Comparison of ENCODE assay signal across 1 cellular context in the genomic region with DNA sequence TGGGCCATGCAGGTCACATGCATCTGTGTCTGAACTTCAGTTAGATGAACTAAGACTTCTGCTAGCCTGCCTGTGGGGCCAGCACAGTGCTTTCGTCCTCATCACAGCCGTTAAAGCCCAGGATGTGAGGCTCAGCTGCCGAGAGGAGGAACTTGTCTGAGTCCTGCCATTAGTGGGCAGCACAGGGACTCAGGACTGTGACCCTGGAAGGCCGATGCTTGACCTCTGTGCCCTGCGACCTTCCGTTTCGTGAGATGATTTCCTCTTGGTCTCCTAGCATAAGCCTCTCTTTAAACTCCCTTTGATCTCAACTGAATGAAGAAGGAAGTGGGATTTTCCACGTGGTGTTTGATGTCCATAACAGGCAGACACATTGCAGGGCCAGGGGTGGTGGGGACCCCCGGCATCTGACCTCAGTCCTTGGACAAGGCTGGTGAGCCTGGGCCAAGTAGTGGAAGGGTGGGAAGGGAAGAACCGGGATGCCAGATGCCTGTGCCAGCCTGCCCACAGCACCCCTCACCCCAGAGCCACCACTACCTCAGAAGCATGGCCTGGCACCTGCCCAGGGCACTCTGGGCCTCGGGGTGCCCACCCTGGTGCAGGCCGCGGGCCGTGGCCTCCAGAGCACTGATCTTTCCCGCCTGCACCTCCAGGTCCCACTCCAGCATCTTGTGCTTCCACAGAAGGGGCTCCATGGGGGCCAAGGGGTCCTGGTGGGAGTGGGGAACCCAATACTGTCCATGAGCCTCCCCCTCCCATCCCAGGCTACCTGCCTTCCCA.
TF ChIP-seq lines count a peak whose summit lies in the region.

No MANE protein-coding gene starts in this region.

TF ChIP-seq in GM23338, 12 proteins besides CTCF, POLR2A, EP300 and RAD21 (continued from another document):
- TF ChIP-seq, protein P1, sequence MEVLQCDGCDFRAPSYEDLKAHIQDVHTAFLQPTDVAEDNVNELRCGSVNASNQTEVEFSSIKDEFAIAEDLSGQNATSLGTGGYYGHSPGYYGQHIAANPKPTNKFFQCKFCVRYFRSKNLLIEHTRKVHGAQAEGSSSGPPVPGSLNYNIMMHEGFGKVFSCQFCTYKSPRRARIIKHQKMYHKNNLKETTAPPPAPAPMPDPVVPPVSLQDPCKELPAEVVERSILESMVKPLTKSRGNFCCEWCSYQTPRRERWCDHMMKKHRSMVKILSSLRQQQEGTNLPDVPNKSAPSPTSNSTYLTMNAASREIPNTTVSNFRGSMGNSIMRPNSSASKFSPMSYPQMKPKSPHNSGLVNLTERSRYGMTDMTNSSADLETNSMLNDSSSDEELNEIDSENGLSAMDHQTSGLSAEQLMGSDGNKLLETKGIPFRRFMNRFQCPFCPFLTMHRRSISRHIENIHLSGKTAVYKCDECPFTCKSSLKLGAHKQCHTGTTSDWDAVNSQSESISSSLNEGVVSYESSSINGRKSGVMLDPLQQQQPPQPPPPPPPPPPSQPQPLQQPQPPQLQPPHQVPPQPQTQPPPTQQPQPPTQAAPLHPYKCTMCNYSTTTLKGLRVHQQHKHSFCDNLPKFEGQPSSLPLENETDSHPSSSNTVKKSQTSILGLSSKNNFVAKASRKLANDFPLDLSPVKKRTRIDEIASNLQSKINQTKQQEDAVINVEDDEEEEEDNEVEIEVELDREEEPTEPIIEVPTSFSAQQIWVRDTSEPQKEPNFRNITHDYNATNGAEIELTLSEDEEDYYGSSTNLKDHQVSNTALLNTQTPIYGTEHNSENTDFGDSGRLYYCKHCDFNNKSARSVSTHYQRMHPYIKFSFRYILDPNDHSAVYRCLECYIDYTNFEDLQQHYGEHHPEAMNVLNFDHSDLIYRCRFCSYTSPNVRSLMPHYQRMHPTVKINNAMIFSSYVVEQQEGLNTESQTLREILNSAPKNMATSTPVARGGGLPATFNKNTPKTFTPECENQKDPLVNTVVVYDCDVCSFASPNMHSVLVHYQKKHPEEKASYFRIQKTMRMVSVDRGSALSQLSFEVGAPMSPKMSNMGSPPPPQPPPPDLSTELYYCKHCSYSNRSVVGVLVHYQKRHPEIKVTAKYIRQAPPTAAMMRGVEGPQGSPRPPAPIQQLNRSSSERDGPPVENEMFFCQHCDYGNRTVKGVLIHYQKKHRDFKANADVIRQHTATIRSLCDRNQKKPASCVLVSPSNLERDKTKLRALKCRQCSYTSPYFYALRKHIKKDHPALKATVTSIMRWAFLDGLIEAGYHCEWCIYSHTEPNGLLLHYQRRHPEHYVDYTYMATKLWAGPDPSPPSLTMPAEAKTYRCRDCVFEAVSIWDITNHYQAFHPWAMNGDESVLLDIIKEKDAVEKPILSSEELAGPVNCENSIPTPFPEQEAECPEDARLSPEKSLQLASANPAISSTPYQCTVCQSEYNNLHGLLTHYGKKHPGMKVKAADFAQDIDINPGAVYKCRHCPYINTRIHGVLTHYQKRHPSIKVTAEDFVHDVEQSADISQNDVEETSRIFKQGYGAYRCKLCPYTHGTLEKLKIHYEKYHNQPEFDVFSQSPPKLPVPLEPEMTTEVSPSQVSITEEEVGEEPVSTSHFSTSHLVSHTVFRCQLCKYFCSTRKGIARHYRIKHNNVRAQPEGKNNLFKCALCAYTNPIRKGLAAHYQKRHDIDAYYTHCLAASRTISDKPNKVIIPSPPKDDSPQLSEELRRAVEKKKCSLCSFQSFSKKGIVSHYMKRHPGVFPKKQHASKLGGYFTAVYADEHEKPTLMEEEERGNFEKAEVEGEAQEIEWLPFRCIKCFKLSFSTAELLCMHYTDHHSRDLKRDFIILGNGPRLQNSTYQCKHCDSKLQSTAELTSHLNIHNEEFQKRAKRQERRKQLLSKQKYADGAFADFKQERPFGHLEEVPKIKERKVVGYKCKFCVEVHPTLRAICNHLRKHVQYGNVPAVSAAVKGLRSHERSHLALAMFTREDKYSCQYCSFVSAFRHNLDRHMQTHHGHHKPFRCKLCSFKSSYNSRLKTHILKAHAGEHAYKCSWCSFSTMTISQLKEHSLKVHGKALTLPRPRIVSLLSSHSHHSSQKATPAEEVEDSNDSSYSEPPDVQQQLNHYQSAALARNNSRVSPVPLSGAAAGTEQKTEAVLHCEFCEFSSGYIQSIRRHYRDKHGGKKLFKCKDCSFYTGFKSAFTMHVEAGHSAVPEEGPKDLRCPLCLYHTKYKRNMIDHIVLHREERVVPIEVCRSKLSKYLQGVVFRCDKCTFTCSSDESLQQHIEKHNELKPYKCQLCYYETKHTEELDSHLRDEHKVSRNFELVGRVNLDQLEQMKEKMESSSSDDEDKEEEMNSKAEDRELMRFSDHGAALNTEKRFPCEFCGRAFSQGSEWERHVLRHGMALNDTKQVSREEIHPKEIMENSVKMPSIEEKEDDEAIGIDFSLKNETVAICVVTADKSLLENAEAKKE (CRISPR knock-in tag; IDR thresholded peaks at IDR 0.05): no peak
- TF ChIP-seq ZNF331 (CRISPR knock-in tag; IDR thresholded peaks at IDR 0.05; ENCODE audit: low read depth) (no peak), EZH2phosphoT487 (IDR thresholded peaks at IDR 0.05; ENCODE audit: unreplicated experiment) (no peak), POLR2AphosphoS5 (IDR thresholded peaks at IDR 0.05; ENCODE audit: low read depth) (no peak), NANOG (IDR thresholded peaks at IDR 0.05; ENCODE audit: borderline replicate concordance) (no peak), STAT1 (IDR thresholded peaks at IDR 0.05; ENCODE audit: unreplicated experiment) (no peak)
- TF ChIP-seq, protein P2, sequence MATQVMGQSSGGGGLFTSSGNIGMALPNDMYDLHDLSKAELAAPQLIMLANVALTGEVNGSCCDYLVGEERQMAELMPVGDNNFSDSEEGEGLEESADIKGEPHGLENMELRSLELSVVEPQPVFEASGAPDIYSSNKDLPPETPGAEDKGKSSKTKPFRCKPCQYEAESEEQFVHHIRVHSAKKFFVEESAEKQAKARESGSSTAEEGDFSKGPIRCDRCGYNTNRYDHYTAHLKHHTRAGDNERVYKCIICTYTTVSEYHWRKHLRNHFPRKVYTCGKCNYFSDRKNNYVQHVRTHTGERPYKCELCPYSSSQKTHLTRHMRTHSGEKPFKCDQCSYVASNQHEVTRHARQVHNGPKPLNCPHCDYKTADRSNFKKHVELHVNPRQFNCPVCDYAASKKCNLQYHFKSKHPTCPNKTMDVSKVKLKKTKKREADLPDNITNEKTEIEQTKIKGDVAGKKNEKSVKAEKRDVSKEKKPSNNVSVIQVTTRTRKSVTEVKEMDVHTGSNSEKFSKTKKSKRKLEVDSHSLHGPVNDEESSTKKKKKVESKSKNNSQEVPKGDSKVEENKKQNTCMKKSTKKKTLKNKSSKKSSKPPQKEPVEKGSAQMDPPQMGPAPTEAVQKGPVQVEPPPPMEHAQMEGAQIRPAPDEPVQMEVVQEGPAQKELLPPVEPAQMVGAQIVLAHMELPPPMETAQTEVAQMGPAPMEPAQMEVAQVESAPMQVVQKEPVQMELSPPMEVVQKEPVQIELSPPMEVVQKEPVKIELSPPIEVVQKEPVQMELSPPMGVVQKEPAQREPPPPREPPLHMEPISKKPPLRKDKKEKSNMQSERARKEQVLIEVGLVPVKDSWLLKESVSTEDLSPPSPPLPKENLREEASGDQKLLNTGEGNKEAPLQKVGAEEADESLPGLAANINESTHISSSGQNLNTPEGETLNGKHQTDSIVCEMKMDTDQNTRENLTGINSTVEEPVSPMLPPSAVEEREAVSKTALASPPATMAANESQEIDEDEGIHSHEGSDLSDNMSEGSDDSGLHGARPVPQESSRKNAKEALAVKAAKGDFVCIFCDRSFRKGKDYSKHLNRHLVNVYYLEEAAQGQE (IDR thresholded peaks at IDR 0.05; ENCODE audit: unreplicated experiment): no peak
- TF ChIP-seq, protein P3, sequence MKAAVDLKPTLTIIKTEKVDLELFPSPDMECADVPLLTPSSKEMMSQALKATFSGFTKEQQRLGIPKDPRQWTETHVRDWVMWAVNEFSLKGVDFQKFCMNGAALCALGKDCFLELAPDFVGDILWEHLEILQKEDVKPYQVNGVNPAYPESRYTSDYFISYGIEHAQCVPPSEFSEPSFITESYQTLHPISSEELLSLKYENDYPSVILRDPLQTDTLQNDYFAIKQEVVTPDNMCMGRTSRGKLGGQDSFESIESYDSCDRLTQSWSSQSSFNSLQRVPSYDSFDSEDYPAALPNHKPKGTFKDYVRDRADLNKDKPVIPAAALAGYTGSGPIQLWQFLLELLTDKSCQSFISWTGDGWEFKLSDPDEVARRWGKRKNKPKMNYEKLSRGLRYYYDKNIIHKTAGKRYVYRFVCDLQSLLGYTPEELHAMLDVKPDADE (IDR thresholded peaks at IDR 0.05): no peak
TF ChIP-seq in GM23338: peak in this region for 0.
